In the genomic region with DNA sequence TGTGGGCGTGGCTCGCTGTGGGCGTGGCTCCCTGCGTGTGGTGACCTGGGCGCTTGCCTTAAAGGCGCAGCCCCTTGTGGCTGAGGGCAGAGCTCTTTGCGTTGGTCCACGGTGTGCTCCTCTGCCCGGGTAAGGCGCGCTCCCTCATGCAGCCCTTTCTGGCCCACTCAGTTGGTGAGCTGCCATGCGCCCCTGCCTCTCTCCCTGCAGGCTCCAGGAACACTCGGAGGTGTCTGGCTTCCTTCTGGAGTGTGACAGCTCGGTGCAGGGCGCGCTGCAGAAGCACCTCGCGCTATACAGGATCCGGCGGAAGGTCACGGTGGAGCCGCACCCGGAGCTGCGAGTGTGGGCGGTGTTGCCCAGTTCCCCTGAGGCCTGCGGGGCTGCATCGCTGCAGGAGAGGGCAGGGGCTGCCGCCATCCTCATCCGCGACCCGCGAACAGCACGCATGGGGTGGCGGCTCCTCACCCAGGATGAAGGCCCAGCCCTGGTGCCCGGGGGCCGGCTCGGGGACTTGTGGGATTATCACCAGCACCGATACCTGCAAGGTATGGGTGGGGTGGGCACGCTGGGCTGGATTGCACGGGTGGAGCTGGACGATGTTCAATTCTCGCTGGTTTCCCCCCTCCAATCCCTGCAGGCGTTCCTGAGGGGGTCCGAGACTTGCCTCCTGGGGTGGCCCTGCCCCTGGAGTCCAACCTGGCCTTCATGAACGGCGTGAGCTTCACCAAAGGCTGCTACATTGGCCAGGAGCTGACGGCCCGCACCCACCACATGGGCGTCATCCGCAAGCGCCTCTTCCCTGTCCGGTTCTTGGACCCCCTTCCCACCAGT, we compare ENCODE assay signal across 12 cellular contexts. TPM values are rescaled to one million over a fixed set of nuclear protein-coding genes. Genes with fewer than 3 reads are reported as not detected.
DNase-seq lines count a peak whose midpoint lies in the region; ATAC-seq, FAIRE-seq and TF ChIP-seq lines count a peak whose summit lies in the region.
"Had no signal": no experiment of that assay in that cellular context is flagged by ENCODE, and none has a peak within 500 bp of the region (broad histone marks: within the 10 kb centered on the region; RNA-seq: fewer than 3 reads in every experiment).

No MANE protein-coding gene starts in this region.

- H3K4me3 ChIP-seq in CD4-positive, alpha-beta memory T cell (ENCODE audit: low read length in 2 of 2): no peak overlapping the region
- H3K4me3 ChIP-seq in GM23338 (peak overlapping the region; percentile 32; the same call in 1 of the 2 replicates), HepG2 (replicated peaks in 1 of 3; ENCODE audit: insufficient read depth in 1 of 3, low read depth in 2 of 3, low read length in 3 of 3) (no peak overlapping the region)
- H3K4me3 ChIP-seq: ascending aorta, heart right ventricle had no signal

- peak in 4 of 5 donors; percentile 34 to 63 (median 50) for DNase-seq in CD4-positive, alpha-beta memory T cell
- DNase-seq in GM23338 (ENCODE audit: low spot score) (peak; percentile 74), HepG2 (ENCODE audit: low spot score) (no peak), NCI-H1694 (lab: John Stamatoyannopoulos, UW) (no peak), HuH-7.5 (ENCODE audit: low spot score) (no peak)
- DNase-seq in activated CD4-positive, alpha-beta memory T cell treated with anti-CD3 and anti-CD28 coated beads, Interleukin-2, amount 10 ng/mL, durations not matched to agents 7 days and 5 days: peak; percentile 45
- DNase-seq: heart right ventricle had no signal

- H3K9me3 Mint-ChIP-seq in CD4-positive, alpha-beta memory T cell: no peaks in the 10 kb centered on the region
- no peaks in the 10 kb centered on the region; the same call in 2 of the 3 replicates for H3K9me3 Mint-ChIP-seq in GM23338
- no peaks in the 10 kb centered on the region for H3K9me3 Mint-ChIP-seq in activated CD4-positive, alpha-beta memory T cell treated with anti-CD3 and anti-CD28 coated beads, Interleukin-2, amount 10 ng/mL, durations not matched to agents 7 days and 5 days

- TF ChIP-seq RAD21 in HepG2 (CRISPR knock-in tag; IDR thresholded peaks at IDR 0.05): no peak

- WGBS in HepG2 (ENCODE audit: low lambda C conversion rate): 96% methylated on average over 9 of the region's 52 CpGs

- H3K4me2 ChIP-seq in GM23338: peak overlapping the region; percentile 48; the same call in 1 of the 2 replicates
- H3K4me2 ChIP-seq in HepG2 (ENCODE audit: low read depth, low read length): no peak overlapping the region

- peak; percentile 89 for ATAC-seq in GM23338
- peak; percentile 28 for ATAC-seq in HepG2
- ATAC-seq in HG03139 (IDR thresholded peaks at IDR 0.05; ENCODE audit: unreplicated experiment): no peak
- no peak for ATAC-seq in GM19397 (IDR thresholded peaks at IDR 0.05; ENCODE audit: unreplicated experiment)

- no peaks in the 10 kb centered on the region for H3K9me2 ChIP-seq in GM23338 (ENCODE audit: insufficient read depth)

- H3K27ac ChIP-seq in CD4-positive, alpha-beta memory T cell (ENCODE audit: low read depth, low read length): no peak overlapping the region
- H3K27ac ChIP-seq in GM23338 (ENCODE audit: low read depth) (no peak overlapping the region), HepG2 (ENCODE audit: extremely low read length, insufficient read depth, low read length) (no peak overlapping the region)
- H3K27ac ChIP-seq: ascending aorta, HL-60 had no signal

- H3K4me1 Mint-ChIP-seq in CD4-positive, alpha-beta memory T cell: peaks cover 6 to 14% (median 10%) of the 10 kb centered on the region in 4 donors
- H3K4me1 Mint-ChIP-seq in GM23338: no peaks in the 10 kb centered on the region; the same call in 2 of the 3 replicates
- H3K4me1 Mint-ChIP-seq in activated CD4-positive, alpha-beta memory T cell treated with anti-CD3 and anti-CD28 coated beads, Interleukin-2, amount 10 ng/mL, durations not matched to agents 7 days and 5 days: peaks cover 2% of the 10 kb centered on the region

- CTCF ChIA-PET in CD4-positive, alpha-beta memory T cell (lab: Charles Lee; ENCODE audit: partially characterized antibody): interaction anchor here (1.6 kb wide), 1 partner anchor 8 kb away, joined by 6 read pairs; a partner anchor contains a TSS
- CTCF ChIA-PET in activated CD4-positive, alpha-beta memory T cell treated with anti-CD3 and anti-CD28 coated beads, Interleukin-2, amount 10 ng/mL, durations not matched to agents 7 days and 5 days (lab: Charles Lee): interaction anchor here (2.0 kb wide), 1 partner anchor 9 kb away, joined by 10 read pairs; a partner anchor contains a TSS
- CTCF ChIA-PET in HepG2 (lab: Yijun Ruan, JAX; ENCODE audit: low intra/inter-chr PET ratio, low total read pairs): no interaction called here

- peaks cover 6 to 8% of the 10 kb centered on the region in 2 donors for H3K36me3 Mint-ChIP-seq in CD4-positive, alpha-beta memory T cell
- peaks cover 2% of the 10 kb centered on the region; the same call in 1 of the 3 replicates for H3K36me3 Mint-ChIP-seq in GM23338 (ENCODE audit: low read depth)
- no peaks in the 10 kb centered on the region for H3K36me3 Mint-ChIP-seq in activated CD4-positive, alpha-beta memory T cell treated with anti-CD3 and anti-CD28 coated beads, Interleukin-2, amount 10 ng/mL, durations not matched to agents 7 days and 5 days (ENCODE audit: low read depth)

- no peak overlapping the region for H3K9ac ChIP-seq in HepG2 (ENCODE audit: insufficient read depth, low read depth, low read length)

- H3K36me3 ChIP-seq in CD4-positive, alpha-beta memory T cell (ENCODE audit: insufficient read depth, low read length): peaks cover 3% of the 10 kb centered on the region
- H3K36me3 ChIP-seq in GM23338 (ENCODE audit: insufficient read depth): no peaks in the 10 kb centered on the region
- no peaks in the 10 kb centered on the region; a peak in 1 of 5 replicates for H3K36me3 ChIP-seq in HepG2 (replicated peaks in 1 of 2; ENCODE audit: control insufficient read depth in 1 of 2, insufficient read depth in 2 of 2, low read length in 2 of 2)

- H3K79me2 ChIP-seq in GM23338 (replicated peaks; ENCODE audit: insufficient read depth) (peaks cover 3% of the 10 kb centered on the region; the same call in 1 of the 2 replicates), HepG2 (ENCODE audit: insufficient read depth, low read length) (no peaks in the 10 kb centered on the region)

- H3K9me3 ChIP-seq in CD4-positive, alpha-beta memory T cell (ENCODE audit: control insufficient read depth in 1 of 2, low read length in 2 of 2): no peaks in the 10 kb centered on the region
- no peaks in the 10 kb centered on the region for H3K9me3 ChIP-seq in HepG2 (ENCODE audit: low read length)
- H3K9me3 ChIP-seq: ascending aorta, heart right ventricle had no signal

- TF ChIP-seq CTCF in GM23338 (conservative IDR thresholded peaks at IDR 0.05; ENCODE audit: low read depth in 2 of 2): no peak
- TF ChIP-seq CTCF in HepG2 (CRISPR knock-in tag; IDR thresholded peaks at IDR 0.05): no peak

- TF ChIP-seq EP300 in HepG2 (IDR thresholded peaks at IDR 0.05; ENCODE audit: low read depth in 2 of 2, low read length in 2 of 2) (no peak), HepG2 (CRISPR knock-in tag; IDR thresholded peaks at IDR 0.05; ENCODE audit: borderline replicate concordance) (no peak)

- intact Hi-C loops in CD4-positive, alpha-beta memory T cell (cut with micrococcal nuclease): loop anchor here (1.0 kb wide), 1 partner anchor 8 kb away; no protein-coding TSS in a partner anchor
- intact Hi-C loops in HepG2 (cut with micrococcal nuclease; ENCODE audit: unreplicated experiment): no loop called here

- no peak for TF ChIP-seq POLR2A in HepG2 (IDR thresholded peaks at IDR 0.05; ENCODE audit: insufficient read depth in 1 of 2, low read depth in 2 of 2, low read length in 2 of 2)

- no peaks in the 10 kb centered on the region; the same call in 1 of the 2 replicates for H4K20me1 ChIP-seq in GM23338 (replicated peaks; ENCODE audit: insufficient read depth)
- H4K20me1 ChIP-seq in HepG2 (ENCODE audit: insufficient read depth, low read length): 0 out of 2 replicates have a peak, but pooled peaks cover 2% of the 10 kb centered on the region

- H3K4me1 ChIP-seq in CD4-positive, alpha-beta memory T cell (ENCODE audit: insufficient read depth, low read length): no peaks in the 10 kb centered on the region
- H3K4me1 ChIP-seq in GM23338 (ENCODE audit: insufficient read depth) (no peaks in the 10 kb centered on the region), HepG2 (ENCODE audit: insufficient read depth, low read length) (no peaks in the 10 kb centered on the region)
- H3K4me1 ChIP-seq: ascending aorta had no signal

- peaks cover 4% of the 10 kb centered on the region; the same call in 1 of the 2 replicates for H3F3A ChIP-seq in GM23338 (replicated peaks; ENCODE audit: low read depth)

- H2AFZ ChIP-seq in GM23338 (no peak overlapping the region), HepG2 (ENCODE audit: low read length) (no peak overlapping the region)

- POLR2A ChIA-PET in CD4-positive, alpha-beta memory T cell (lab: Charles Lee; ENCODE audit: partially characterized antibody): interaction anchor here (1.2 to 4.9 kb wide), 2 partner anchors 10 to 35 kb away, joined by 3 to 26 read pairs; a partner anchor contains a TSS
- POLR2A ChIA-PET in activated CD4-positive, alpha-beta memory T cell treated with anti-CD3 and anti-CD28 coated beads, Interleukin-2, amount 10 ng/mL, durations not matched to agents 7 days and 5 days (lab: Charles Lee): interaction anchor here (0.6 to 1.9 kb wide), 2 partner anchors 9 to 283 kb away, joined by 3 to 8 read pairs; a partner anchor contains a TSS
- POLR2A ChIA-PET in HepG2 (lab: Yijun Ruan, JAX): interaction anchor here (1.2 to 1.8 kb wide), 2 partner anchors 9 to 92 kb away, joined by 3 to 20 read pairs; a partner anchor contains a TSS

- H3K4me3 Mint-ChIP-seq in CD4-positive, alpha-beta memory T cell: no peak overlapping the region
- H3K4me3 Mint-ChIP-seq in GM23338: no peak overlapping the region
- no peak overlapping the region for H3K4me3 Mint-ChIP-seq in activated CD4-positive, alpha-beta memory T cell treated with anti-CD3 and anti-CD28 coated beads, Interleukin-2, amount 10 ng/mL, durations not matched to agents 7 days and 5 days

- H3K27me3 Mint-ChIP-seq in CD4-positive, alpha-beta memory T cell: no peaks in the 10 kb centered on the region
- peaks cover 2% of the 10 kb centered on the region for H3K27me3 Mint-ChIP-seq in GM23338 (ENCODE audit: insufficient read depth, low read depth, poor library complexity)
- no peaks in the 10 kb centered on the region for H3K27me3 Mint-ChIP-seq in activated CD4-positive, alpha-beta memory T cell treated with anti-CD3 and anti-CD28 coated beads, Interleukin-2, amount 10 ng/mL, durations not matched to agents 7 days and 5 days

- peak overlapping the region in 2 of 7 donors; percentile 73 to 74 for H3K27ac Mint-ChIP-seq in CD4-positive, alpha-beta memory T cell
- no peak overlapping the region for H3K27ac Mint-ChIP-seq in GM23338
- no peak overlapping the region for H3K27ac Mint-ChIP-seq in activated CD4-positive, alpha-beta memory T cell treated with anti-CD3 and anti-CD28 coated beads, Interleukin-2, amount 10 ng/mL, durations not matched to agents 7 days and 5 days

- no peaks in the 10 kb centered on the region for H3K27me3 ChIP-seq in CD4-positive, alpha-beta memory T cell (ENCODE audit: insufficient read depth, low read length)
- H3K27me3 ChIP-seq in GM23338 (ENCODE audit: insufficient read depth): no peaks in the 10 kb centered on the region
- H3K27me3 ChIP-seq in HepG2 (ENCODE audit: control insufficient read depth in 1 of 2, insufficient read depth in 2 of 2, low read length in 2 of 2): no peaks in the 10 kb centered on the region; a peak in 1 of 5 replicates
- H3K27me3 ChIP-seq: ascending aorta, heart right ventricle had no signal

- no TSS peak for BruUV-seq in HepG2 (replicated peaks; lab: Mats Ljungman, UMichigan)

- FAIRE-seq in HepG2 (lab: Jason Lieb, UNC): no peak
- FAIRE-seq: RCC 7860 had no signal

- in situ Hi-C loops in HepG2 (cut with HindIII; ENCODE audit: extremely low pct_ligation_motif_present, low pct_unique_long_range_greater_than_20kb): loop anchor here (5.0 kb wide), 1 partner anchor 37 kb away; no protein-coding TSS in a partner anchor

RNA-seq across cellular contexts. Expression of a gene that starts 9.1 kb away (rescaled TPM):
- 10 to 100 TPM; 10.9 to 12.0 TPM for total RNA-seq in CD4-positive, alpha-beta memory T cell
- 1 to 10 TPM; 1.3 to 2.9 TPM for polyA plus RNA-seq in CD4-positive, alpha-beta memory T cell
- 7.3 and 10.3 TPM in 2 replicates for total RNA-seq in GM23338 (2014; rRNA removed; shearing (Covaris generic))
- polyA plus RNA-seq in GM23338 (2016; fragmentation: Nextera tagmentation; extraction: Ambion mirVana) (1.1 TPM in 2 replicates), HepG2 (2011; rRNA removed) (2.3 and 4.2 TPM in 2 replicates)
- total RNA-seq in activated CD4-positive, alpha-beta memory T cell treated with anti-CD3 and anti-CD28 coated beads, Interleukin-2, amount 10 ng/mL, durations not matched to agents 7 days and 5 days: 1 to 10 TPM; 4.5 to 5.2 TPM
- total RNA-seq in HepG2 (2016; rRNA removed; fragmentation: Illumina TruSeq; extraction: Trizol): 9.7 and 10.2 TPM in 2 replicates
- total RNA-seq in HepG2 (2016; cell fraction: cytosol; rRNA removed; fragmentation: Illumina TruSeq; extraction: Trizol; ENCODE audit: low read depth): 0.81 and 1.6 TPM in 2 replicates
- total RNA-seq in HepG2 (2016; cell fraction: insoluble cytoplasmic fraction; rRNA removed; fragmentation: Illumina TruSeq; extraction: Trizol): 8.3 and 9.2 TPM in 2 replicates
- total RNA-seq in HepG2 (2016; cell fraction: membrane; rRNA removed; fragmentation: Illumina TruSeq; extraction: Trizol): 2.3 and 3.6 TPM in 2 replicates
- total RNA-seq in HepG2 (2016; cell fraction: nucleus; rRNA removed; fragmentation: Illumina TruSeq; extraction: Trizol): 3.8 and 4.7 TPM in 2 replicates
- polyA plus RNA-seq in HepG2 (2011; cell fraction: cytosol; rRNA removed): 1.7 and 3.8 TPM in 2 replicates
- polyA plus RNA-seq in HepG2 (2011; cell fraction: nucleus; rRNA removed): 3.6 and 5.6 TPM in 2 replicates
- 2.1 and 2.8 TPM in 2 replicates for polyA plus RNA-seq in HepG2 (2012)
- polyA plus RNA-seq in HepG2 (2016; cell fraction: cytosol; fragmentation: Illumina TruSeq; extraction: Trizol; ENCODE audit: low read depth): 0.59 and 1.2 TPM in 2 replicates
- polyA plus RNA-seq in HepG2 (2016; cell fraction: insoluble cytoplasmic fraction; fragmentation: Illumina TruSeq; extraction: Trizol; ENCODE audit: low read depth): 7.5 and 7.6 TPM in 2 replicates
- 2.2 and 2.3 TPM in 2 replicates for polyA plus RNA-seq in HepG2 (2016; cell fraction: membrane; fragmentation: Illumina TruSeq; extraction: Trizol; ENCODE audit: low read depth)
- 4.3 and 5.9 TPM in 2 replicates for polyA plus RNA-seq in HepG2 (2016; cell fraction: nucleus; fragmentation: Illumina TruSeq; extraction: Trizol; ENCODE audit: insufficient read depth, low read depth)
- polyA minus RNA-seq in HepG2 (2011; rRNA and poly(A)+ RNA removed; ENCODE audit: low replicate concordance): 2.7 and 11.4 TPM in 2 replicates
- polyA minus RNA-seq in HepG2 (2011; cell fraction: cytosol; rRNA and poly(A)+ RNA removed): 3.1 and 4.6 TPM in 2 replicates
- polyA minus RNA-seq in HepG2 (2011; cell fraction: nucleus; rRNA and poly(A)+ RNA removed): 3.7 and 5.7 TPM in 2 replicates

RNA-seq across cellular contexts. Expression of a gene that starts 25.0 kb away (rescaled TPM):
- total RNA-seq in CD4-positive, alpha-beta memory T cell: under 1 TPM; 0.61 to 0.80 TPM
- polyA plus RNA-seq in CD4-positive, alpha-beta memory T cell: not detected
- total RNA-seq in GM23338 (2014; rRNA removed; shearing (Covaris generic)): 0.58 and 1.2 TPM in 2 replicates
- polyA plus RNA-seq in GM23338 (2016; fragmentation: Nextera tagmentation; extraction: Ambion mirVana): 0.15 and 0.23 TPM in 2 replicates
- under 1 TPM; 0.38 to 0.55 TPM for total RNA-seq in activated CD4-positive, alpha-beta memory T cell treated with anti-CD3 and anti-CD28 coated beads, Interleukin-2, amount 10 ng/mL, durations not matched to agents 7 days and 5 days
- total RNA-seq in HepG2 (2016; rRNA removed; fragmentation: Illumina TruSeq; extraction: Trizol): 1.6 and 3.8 TPM in 2 replicates
- 0.79 and 1.0 TPM in 2 replicates for total RNA-seq in HepG2 (2016; cell fraction: cytosol; rRNA removed; fragmentation: Illumina TruSeq; extraction: Trizol; ENCODE audit: low read depth)
- total RNA-seq in HepG2 (2016; cell fraction: insoluble cytoplasmic fraction; rRNA removed; fragmentation: Illumina TruSeq; extraction: Trizol): 1.5 and 3.8 TPM in 2 replicates
- total RNA-seq in HepG2 (2016; cell fraction: membrane; rRNA removed; fragmentation: Illumina TruSeq; extraction: Trizol): 1.4 and 2.0 TPM in 2 replicates
- 2.3 and 2.4 TPM in 2 replicates for total RNA-seq in HepG2 (2016; cell fraction: nucleus; rRNA removed; fragmentation: Illumina TruSeq; extraction: Trizol)
- polyA plus RNA-seq in HepG2 (2011; rRNA removed): 1.6 and 2.5 TPM in 2 replicates
- polyA plus RNA-seq in HepG2 (2011; cell fraction: cytosol; rRNA removed): 1.4 and 3.3 TPM in 2 replicates
- polyA plus RNA-seq in HepG2 (2011; cell fraction: nucleus; rRNA removed): 3.1 and 3.8 TPM in 2 replicates
- 2.5 and 2.9 TPM in 2 replicates for polyA plus RNA-seq in HepG2 (2012)
- 0.48 and 0.51 TPM in 2 replicates for polyA plus RNA-seq in HepG2 (2016; cell fraction: cytosol; fragmentation: Illumina TruSeq; extraction: Trizol; ENCODE audit: low read depth)
- polyA plus RNA-seq in HepG2 (2016; cell fraction: insoluble cytoplasmic fraction; fragmentation: Illumina TruSeq; extraction: Trizol; ENCODE audit: low read depth): 1.7 and 1.8 TPM in 2 replicates
- 1.2 and 1.3 TPM in 2 replicates for polyA plus RNA-seq in HepG2 (2016; cell fraction: membrane; fragmentation: Illumina TruSeq; extraction: Trizol; ENCODE audit: low read depth)
- polyA plus RNA-seq in HepG2 (2016; cell fraction: nucleus; fragmentation: Illumina TruSeq; extraction: Trizol; ENCODE audit: insufficient read depth, low read depth): 3.1 and 3.7 TPM in 2 replicates
- 0.65 and 7.9 TPM in 2 replicates for polyA minus RNA-seq in HepG2 (2011; rRNA and poly(A)+ RNA removed; ENCODE audit: low replicate concordance)
- polyA minus RNA-seq in HepG2 (2011; cell fraction: cytosol; rRNA and poly(A)+ RNA removed): 2.4 and 5.1 TPM in 2 replicates
- polyA minus RNA-seq in HepG2 (2011; cell fraction: nucleus; rRNA and poly(A)+ RNA removed): 2.4 and 2.7 TPM in 2 replicates

RNA-seq across cellular contexts. Expression of a gene that starts 33.1 kb away (rescaled TPM):
- 10 to 100 TPM; 76.0 to 91.4 TPM for total RNA-seq in CD4-positive, alpha-beta memory T cell
- 1 to 10 TPM in 1 of 2 donors, under 1 TPM in 1; 0.19 to 3.5 TPM for polyA plus RNA-seq in CD4-positive, alpha-beta memory T cell
- total RNA-seq in GM23338 (2014; rRNA removed; shearing (Covaris generic)): 21.5 and 38.5 TPM in 2 replicates
- polyA plus RNA-seq in GM23338 (2016; fragmentation: Nextera tagmentation; extraction: Ambion mirVana): 8.4 and 9.6 TPM in 2 replicates
- 1 to 10 TPM; 6.6 to 8.0 TPM for total RNA-seq in activated CD4-positive, alpha-beta memory T cell treated with anti-CD3 and anti-CD28 coated beads, Interleukin-2, amount 10 ng/mL, durations not matched to agents 7 days and 5 days
- total RNA-seq in HepG2 (2016; rRNA removed; fragmentation: Illumina TruSeq; extraction: Trizol): 0.08 and 0.20 TPM in 2 replicates
- not detected in 2 replicates for total RNA-seq in HepG2 (2016; cell fraction: cytosol; rRNA removed; fragmentation: Illumina TruSeq; extraction: Trizol; ENCODE audit: low read depth)
- 0.09 and 0.13 TPM in 2 replicates for total RNA-seq in HepG2 (2016; cell fraction: insoluble cytoplasmic fraction; rRNA removed; fragmentation: Illumina TruSeq; extraction: Trizol)
- total RNA-seq in HepG2 (2016; cell fraction: membrane; rRNA removed; fragmentation: Illumina TruSeq; extraction: Trizol): 0.06 and 0.07 TPM in 2 replicates
- 0.12 TPM in 1 of 2 replicates, not detected in the other for total RNA-seq in HepG2 (2016; cell fraction: nucleus; rRNA removed; fragmentation: Illumina TruSeq; extraction: Trizol)
- 0.10 and 0.20 TPM in 2 replicates for polyA plus RNA-seq in HepG2 (2011; rRNA removed)
- polyA plus RNA-seq in HepG2 (2011; cell fraction: cytosol; rRNA removed): 0.03 and 0.07 TPM in 2 replicates
- polyA plus RNA-seq in HepG2 (2011; cell fraction: nucleus; rRNA removed): 0.58 and 1.1 TPM in 2 replicates
- 0.09 and 0.55 TPM in 2 replicates for polyA plus RNA-seq in HepG2 (2012)
- polyA plus RNA-seq in HepG2 (2016; cell fraction: cytosol; fragmentation: Illumina TruSeq; extraction: Trizol; ENCODE audit: low read depth): not detected in 2 replicates
- 0.08 and 0.10 TPM in 2 replicates for polyA plus RNA-seq in HepG2 (2016; cell fraction: insoluble cytoplasmic fraction; fragmentation: Illumina TruSeq; extraction: Trizol; ENCODE audit: low read depth)
- not detected in 2 replicates for polyA plus RNA-seq in HepG2 (2016; cell fraction: membrane; fragmentation: Illumina TruSeq; extraction: Trizol; ENCODE audit: low read depth)
- polyA plus RNA-seq in HepG2 (2016; cell fraction: nucleus; fragmentation: Illumina TruSeq; extraction: Trizol; ENCODE audit: insufficient read depth, low read depth): 0.14 and 0.32 TPM in 2 replicates
- 0.24 and 23.5 TPM in 2 replicates for polyA minus RNA-seq in HepG2 (2011; rRNA and poly(A)+ RNA removed; ENCODE audit: low replicate concordance)
- polyA minus RNA-seq in HepG2 (2011; cell fraction: cytosol; rRNA and poly(A)+ RNA removed): 0.10 and 0.35 TPM in 2 replicates
- polyA minus RNA-seq in HepG2 (2011; cell fraction: nucleus; rRNA and poly(A)+ RNA removed): 0.52 and 0.99 TPM in 2 replicates

RNA-seq across cellular contexts. Expression of a gene that starts 34.6 kb away (rescaled TPM):
- total RNA-seq in CD4-positive, alpha-beta memory T cell: 100 to 1,000 TPM; 179 to 185 TPM
- polyA plus RNA-seq in CD4-positive, alpha-beta memory T cell: 100 to 1,000 TPM; 382 to 488 TPM
- 84.0 and 87.5 TPM in 2 replicates for total RNA-seq in GM23338 (2014; rRNA removed; shearing (Covaris generic))
- 104 and 121 TPM in 2 replicates for polyA plus RNA-seq in GM23338 (2016; fragmentation: Nextera tagmentation; extraction: Ambion mirVana)
- 100 to 1,000 TPM; 280 to 284 TPM for total RNA-seq in activated CD4-positive, alpha-beta memory T cell treated with anti-CD3 and anti-CD28 coated beads, Interleukin-2, amount 10 ng/mL, durations not matched to agents 7 days and 5 days
- total RNA-seq in HepG2 (2016; rRNA removed; fragmentation: Illumina TruSeq; extraction: Trizol): 82.7 and 116 TPM in 2 replicates
- total RNA-seq in HepG2 (2016; cell fraction: cytosol; rRNA removed; fragmentation: Illumina TruSeq; extraction: Trizol; ENCODE audit: low read depth): 772 and 776 TPM in 2 replicates
- total RNA-seq in HepG2 (2016; cell fraction: insoluble cytoplasmic fraction; rRNA removed; fragmentation: Illumina TruSeq; extraction: Trizol): 78.9 and 120 TPM in 2 replicates
- 448 and 476 TPM in 2 replicates for total RNA-seq in HepG2 (2016; cell fraction: membrane; rRNA removed; fragmentation: Illumina TruSeq; extraction: Trizol)
- total RNA-seq in HepG2 (2016; cell fraction: nucleus; rRNA removed; fragmentation: Illumina TruSeq; extraction: Trizol): 51.4 and 56.9 TPM in 2 replicates
- polyA plus RNA-seq in HepG2 (2011; rRNA removed): 154 and 205 TPM in 2 replicates
- polyA plus RNA-seq in HepG2 (2011; cell fraction: cytosol; rRNA removed): 228 and 301 TPM in 2 replicates
- 387 and 492 TPM in 2 replicates for polyA plus RNA-seq in HepG2 (2011; cell fraction: nucleus; rRNA removed)
- polyA plus RNA-seq in HepG2 (2012): 58.4 and 85.4 TPM in 2 replicates
- polyA plus RNA-seq in HepG2 (2016; cell fraction: cytosol; fragmentation: Illumina TruSeq; extraction: Trizol; ENCODE audit: low read depth): 764 and 775 TPM in 2 replicates
- 78.9 and 87.4 TPM in 2 replicates for polyA plus RNA-seq in HepG2 (2016; cell fraction: insoluble cytoplasmic fraction; fragmentation: Illumina TruSeq; extraction: Trizol; ENCODE audit: low read depth)
- polyA plus RNA-seq in HepG2 (2016; cell fraction: membrane; fragmentation: Illumina TruSeq; extraction: Trizol; ENCODE audit: low read depth): 402 and 423 TPM in 2 replicates
- polyA plus RNA-seq in HepG2 (2016; cell fraction: nucleus; fragmentation: Illumina TruSeq; extraction: Trizol; ENCODE audit: insufficient read depth, low read depth): 119 and 120 TPM in 2 replicates
- 81.2 and 86.5 TPM in 2 replicates for polyA minus RNA-seq in HepG2 (2011; rRNA and poly(A)+ RNA removed; ENCODE audit: low replicate concordance)
- 31.2 and 41.7 TPM in 2 replicates for polyA minus RNA-seq in HepG2 (2011; cell fraction: cytosol; rRNA and poly(A)+ RNA removed)
- 52.1 and 60.5 TPM in 2 replicates for polyA minus RNA-seq in HepG2 (2011; cell fraction: nucleus; rRNA and poly(A)+ RNA removed)

Comparison
In these comparisons a context has a peak if more than half of its experiments do, and no peak if none do; other contexts are left out.
1. DNase-seq: peak in CD4-positive, alpha-beta memory T cell (4 of 5), GM23338 (single experiment) and activated CD4-positive, alpha-beta memory T cell treated with anti-CD3 and anti-CD28 coated beads, Interleukin-2, amount 10 ng/mL, durations not matched to agents 7 days and 5 days (single experiment); none in HepG2 (single experiment), NCI-H1694 (single experiment) and HuH-7.5 (single experiment).
2. ATAC-seq: peak in GM23338 (single experiment) and HepG2 (single experiment); none in HG03139 (single experiment) and GM19397 (single experiment).